14 cellular contexts compared by ENCODE assay signal in the genomic region with DNA sequence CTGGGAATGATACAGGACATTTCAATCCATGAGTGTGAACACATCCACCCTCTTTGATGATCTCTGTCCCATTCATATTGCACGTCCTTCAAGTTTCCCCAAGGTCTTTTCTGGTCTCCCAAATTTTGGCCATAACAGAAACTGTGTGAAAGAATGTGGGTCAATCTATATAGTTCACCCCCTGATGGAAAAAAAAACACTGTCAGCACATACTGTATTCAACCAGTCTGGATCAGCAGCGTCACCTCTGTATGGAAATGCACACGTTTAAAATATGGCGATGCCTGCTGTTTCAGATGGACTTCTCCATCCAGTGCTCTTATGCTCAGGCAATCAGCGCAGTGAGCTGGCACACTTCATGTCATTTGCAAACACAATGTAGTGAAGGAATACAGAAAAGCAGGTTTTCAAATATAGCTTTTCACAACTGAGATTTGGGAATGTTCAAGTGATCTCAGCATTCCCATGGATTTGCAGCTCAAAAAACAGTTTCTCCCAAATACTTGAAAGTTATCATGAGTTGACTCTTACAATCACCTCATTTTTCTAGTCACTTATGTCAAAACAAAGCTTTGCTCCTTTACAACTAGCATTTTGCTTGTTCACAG.
"Had no signal": no experiment of that assay in that cellular context is flagged by ENCODE, and none has a peak within 500 bp of the region (broad histone marks: within the 10 kb centered on the region; RNA-seq: fewer than 3 reads in every experiment).

No MANE protein-coding gene starts in this region.

- H3K27ac Mint-ChIP-seq: dendritic cell treated with granulocyte-macrophage colony-stimulating factor and Interleukin-4, amounts not matched to agents 40 ng/mL and 50 ng/mL, for 4 days; naive thymus-derived CD8-positive, alpha-beta T cell had no signal

- H3K4me3 Mint-ChIP-seq: dendritic cell treated with granulocyte-macrophage colony-stimulating factor and Interleukin-4, amounts not matched to agents 40 ng/mL and 50 ng/mL, for 4 days; naive thymus-derived CD8-positive, alpha-beta T cell had no signal

- H3K27me3 Mint-ChIP-seq: dendritic cell treated with granulocyte-macrophage colony-stimulating factor and Interleukin-4, amounts not matched to agents 40 ng/mL and 50 ng/mL, for 4 days had no signal

- H3K4me3 ChIP-seq: heart left ventricle, mucosa of descending colon, right atrium auricular region, testis, tibial nerve had no signal

- H3K36me3 Mint-ChIP-seq: naive thymus-derived CD8-positive, alpha-beta T cell had no signal

- H3K27me3 ChIP-seq: foreskin keratinocyte, heart left ventricle, neutrophil, right atrium auricular region, testis, tibial nerve had no signal

- H3K36me3 ChIP-seq: neutrophil, right atrium auricular region, tibial nerve had no signal

- DNase-seq: foreskin keratinocyte; heart left ventricle; mammary epithelial cell; mucosa of descending colon; naive thymus-derived CD8-positive, alpha-beta T cell; posterior cingulate gyrus; small intestine; stimulated activated CD4-positive, alpha-beta T cell treated with anti-CD3 and anti-CD28 coated beads, Interleukin-12 subunit alpha, Interleukin-12 subunit beta, amount 100 ng/mL, for 4 hours; stimulated activated naive CD4-positive, alpha-beta T cell treated with Interleukin-2 at 50 U/mL for 16 hours; testis had no signal

- H3K27ac ChIP-seq: foreskin keratinocyte, heart left ventricle, neutrophil, right atrium auricular region, testis, tibial nerve had no signal

- H3K4me1 ChIP-seq: tibial nerve had no signal

- H3K4me1 Mint-ChIP-seq: naive thymus-derived CD8-positive, alpha-beta T cell had no signal

- ATAC-seq: foreskin keratinocyte; heart left ventricle; naive thymus-derived CD8-positive, alpha-beta T cell had no signal

- H3K9me3 ChIP-seq: heart left ventricle, mucosa of descending colon, neutrophil, right atrium auricular region, testis, tibial nerve had no signal
